33 cellular contexts compared by ENCODE assay signal in genomic region chr2:128749206-128749605, GRCh38.
"Had no signal": no experiment of that assay in that cellular context is flagged by ENCODE, and none has a peak within 500 bp of the region (broad histone marks: within the 10 kb centered on the region; RNA-seq: fewer than 3 reads in every experiment).

No MANE protein-coding gene starts in this region.

- H3K36me3 ChIP-seq: adrenal gland, brain microvascular endothelial cell, breast epithelium had no signal

- ATAC-seq: activated CD8-positive, alpha-beta T cell treated with anti-CD3 and anti-CD28 coated beads for 36 hours; activated naive CD4-positive, alpha-beta T cell treated with anti-CD3 and anti-CD28 coated beads, Interleukin-2, amount 50 U/mL, for 72 hours; activated T-cell treated with anti-CD3 and anti-CD28 coated beads, Interleukin-2, amount 50 U/mL, for 4 hours; activated T-cell treated with anti-CD3 and anti-CD28 coated beads, Interleukin-2, amount 50 U/mL, for 72 hours; activated T-helper 17 cell treated with anti-CD3 and anti-CD28 coated beads, Interleukin-2, amount 50 U/mL, for 72 hours; body of pancreas; T-cell had no signal

- H3K4me1 ChIP-seq: breast epithelium had no signal

- H3K27ac ChIP-seq: adrenal gland, body of pancreas, brain microvascular endothelial cell, breast epithelium, VCaP had no signal

- DNase-seq: activated B cell treated with CpG ODN at 0.5 μM for 24 hours; activated CD4-positive, alpha-beta memory T cell treated with anti-CD3 and anti-CD28 coated beads for 36 hours; activated CD4-positive, alpha-beta T cell treated with anti-CD3 and anti-CD28 coated beads for 4 hours; activated CD4-positive, alpha-beta T cell treated with anti-CD3 and anti-CD28 coated beads, Interleukin-2, amount 50 U/mL, for 1 hour; activated CD4-positive, alpha-beta T cell treated with anti-CD3 and anti-CD28 coated beads, Interleukin-2, amount 50 U/mL, for 4 hours; activated CD4-positive, CD25-positive, alpha-beta regulatory T cell treated with anti-CD3 and anti-CD28 coated beads, Interleukin-2, amount 50 U/mL, for 72 hours; activated CD8-positive, alpha-beta memory T cell treated with anti-CD3 and anti-CD28 coated beads, Interleukin-2, amount 50 U/mL, for 4 hours; activated CD8-positive, alpha-beta T cell treated with anti-CD3 and anti-CD28 coated beads for 36 hours; activated effector memory CD4-positive, alpha-beta T cell treated with anti-CD3 and anti-CD28 coated beads, Interleukin-2, amount 50 U/mL, for 16 hours; activated gamma-delta T cell treated with Interleukin-2 at 50 U/mL for 16 hours; activated naive CD4-positive, alpha-beta T cell; activated naive CD4-positive, alpha-beta T cell treated with anti-CD3 and anti-CD28 coated beads for 36 hours; activated naive CD4-positive, alpha-beta T cell treated with anti-CD3 and anti-CD28 coated beads, Interleukin-2, amount 50 U/mL, for 16 hours; activated naive CD8-positive, alpha-beta T cell treated with anti-CD3 and anti-CD28 coated beads for 36 hours; activated T-cell treated with anti-CD3 and anti-CD28 coated beads for 4 hours; activated T-cell treated with anti-CD3 and anti-CD28 coated beads, Interleukin-2, amount 50 U/mL, for 1 hour; activated T-cell treated with anti-CD3 and anti-CD28 coated beads, Interleukin-2, amount 50 U/mL, for 4 hours; activated T-cell treated with anti-CD3 and anti-CD28 coated beads, Interleukin-2, amount 50 U/mL, for 72 hours; adrenal gland; amniotic stem cell; aorta; body of pancreas; brain microvascular endothelial cell; central memory CD4-positive, alpha-beta T cell; T-cell; T-helper 2 cell; T-helper 9 cell had no signal

- H3K9me3 ChIP-seq: adrenal gland, body of pancreas, breast epithelium had no signal

- FAIRE-seq: astrocyte, TTC549 had no signal

- H3K4me3 ChIP-seq: adrenal gland, body of pancreas, breast epithelium had no signal

- H3K27me3 ChIP-seq: adrenal gland, body of pancreas, brain microvascular endothelial cell, breast epithelium had no signal
